ENCODE assay signal across 9 cellular contexts in genomic region chr6:18269253-18269652, GRCh38. TPM values are rescaled to one million over a fixed set of nuclear protein-coding genes. Genes with fewer than 3 reads are reported as not detected.
DNase-seq lines count a peak whose midpoint lies in the region; ATAC-seq, FAIRE-seq and TF ChIP-seq lines count a peak whose summit lies in the region.
"Had no signal": no experiment of that assay in that cellular context is flagged by ENCODE, and none has a peak within 500 bp of the region (broad histone marks: within the 10 kb centered on the region; RNA-seq: fewer than 3 reads in every experiment).

No MANE protein-coding gene starts in this region.

- TF ChIP-seq CTCF in GM12865 (IDR thresholded peaks at IDR 0.05; ENCODE audit: insufficient read depth, low read depth, low read length, missing control alignments) (no peak), keratinocyte (optimal IDR thresholded peaks at IDR 0.05 in 1 of 3, IDR thresholded peaks at IDR 0.05 in 1 of 3, conservative IDR thresholded peaks at IDR 0.05 in 1 of 3; ENCODE audit: extremely low read depth in 1 of 3, insufficient read depth in 2 of 3, low read length in 3 of 3) (no peak)

- peaks cover 2% of the 10 kb centered on the region for H3K9me3 ChIP-seq in keratinocyte (ENCODE audit: control insufficient read depth, low read depth, low read length)
- H3K9me3 ChIP-seq in effector memory CD4-positive, alpha-beta T cell (ENCODE audit: control insufficient read depth, low read length) = no peaks in the 10 kb centered on the region

- ATAC-seq in HG02981 (IDR thresholded peaks at IDR 0.05; ENCODE audit: unreplicated experiment) (peak; percentile 42), GM19452 (IDR thresholded peaks at IDR 0.05; ENCODE audit: unreplicated experiment) (no peak)

- H2AFZ ChIP-seq in keratinocyte (ENCODE audit: control insufficient read depth, low read length) = no peak overlapping the region

- DNase-seq in GM12865 (ENCODE audit: low read depth) = peak; percentile 24
- peak; percentile 86 for DNase-seq in OCI-M1 (lab: John Stamatoyannopoulos, UW)
- DNase-seq in keratinocyte (ENCODE audit: low read depth, low spot score) = peak; percentile 28
- DNase-seq in activated CD4-positive, alpha-beta T cell treated with anti-CD3 and anti-CD28 coated beads, Interleukin-2, amount 50 U/mL, for 4 hours = no peak
- DNase-seq in NCI-H2081 treated with DMSO at 0.1 percent for 48 hours (lab: John Stamatoyannopoulos, UW) = no peak
- no peak for DNase-seq in effector memory CD4-positive, alpha-beta T cell
- DNase-seq: activated CD4-positive, alpha-beta T cell treated with anti-CD3 and anti-CD28 coated beads, Interleukin-2, amount 50 U/mL, for 48 hours had no signal

- no peak overlapping the region for H3K4me3 ChIP-seq in GM12865 (ENCODE audit: low read depth, low read length)
- no peak overlapping the region for H3K4me3 ChIP-seq in keratinocyte (ENCODE audit: control insufficient read depth in 2 of 3, extremely low read depth in 1 of 3, insufficient read depth in 2 of 3, low read depth in 1 of 3, low read length in 3 of 3)
- H3K4me3 ChIP-seq in effector memory CD4-positive, alpha-beta T cell (ENCODE audit: insufficient read depth, low read depth, low read length, poor library complexity, severe bottlenecking) = no peak overlapping the region

- no peak overlapping the region for H3K27ac ChIP-seq in keratinocyte (ENCODE audit: control insufficient read depth, insufficient read depth, low read length)
- H3K27ac ChIP-seq in effector memory CD4-positive, alpha-beta T cell (ENCODE audit: insufficient read depth, low read length, poor library complexity, severe bottlenecking) = no peak overlapping the region

- no peaks in the 10 kb centered on the region for H3K27me3 ChIP-seq in keratinocyte (ENCODE audit: control insufficient read depth, extremely low read depth, insufficient read depth, low read length)
- no peaks in the 10 kb centered on the region for H3K27me3 ChIP-seq in effector memory CD4-positive, alpha-beta T cell (replicated peaks; ENCODE audit: control insufficient read depth, insufficient read depth, low read length, poor library complexity, severe bottlenecking)

- no peaks in the 10 kb centered on the region for H3K79me2 ChIP-seq in keratinocyte (ENCODE audit: control insufficient read depth, insufficient read depth, low read length)

- no peak overlapping the region for H3K9ac ChIP-seq in keratinocyte (ENCODE audit: control insufficient read depth, extremely low read depth, insufficient read depth, low read length)

- dilution Hi-C loops in keratinocyte (cut with MboI; ENCODE audit: extremely low pct_ligation_motif_present, low sequenced_read_pairs) = no loop called here

- H3K4me2 ChIP-seq in keratinocyte (ENCODE audit: control insufficient read depth, extremely low read depth, insufficient read depth, low read depth, low read length) = peak overlapping the region; percentile 33

- peaks cover 12% of the 10 kb centered on the region for H3K4me1 ChIP-seq in keratinocyte (ENCODE audit: control insufficient read depth, extremely low read depth, insufficient read depth, low read length)
- peaks cover 10% of the 10 kb centered on the region for H3K4me1 ChIP-seq in effector memory CD4-positive, alpha-beta T cell (ENCODE audit: control insufficient read depth, insufficient read depth, low read length, poor library complexity, severe bottlenecking)

- peak; percentile 55 for FAIRE-seq in keratinocyte (lab: Jason Lieb, UNC)

- H3K36me3 ChIP-seq in keratinocyte (ENCODE audit: control insufficient read depth in 2 of 2, extremely low read depth in 1 of 2, insufficient read depth in 2 of 2, low read length in 2 of 2) = no peaks in the 10 kb centered on the region
- no peaks in the 10 kb centered on the region for H3K36me3 ChIP-seq in effector memory CD4-positive, alpha-beta T cell (ENCODE audit: control insufficient read depth, insufficient read depth, low read length)

- no peaks in the 10 kb centered on the region for H3K9me1 ChIP-seq in keratinocyte (ENCODE audit: control insufficient read depth, extremely low read depth, insufficient read depth, low read length)

- H4K20me1 ChIP-seq in keratinocyte (ENCODE audit: control insufficient read depth, extremely low read depth, insufficient read depth, low read length) = no peaks in the 10 kb centered on the region

RNA-seq across cellular contexts. Expression of gene DEK, which starts 4.9 kb away (rescaled TPM):
- polyA plus RNA-seq in keratinocyte = 9.3 to 45.0 TPM (median 31.3 TPM) in 3 replicates
- 34.8 TPM for polyA plus RNA-seq in keratinocyte (2011; ENCODE audit: low read depth)
- polyA plus RNA-seq in keratinocyte (2011; cell fraction: cytosol; rRNA removed) = 14.5 and 21.5 TPM in 2 replicates
- 5.7 and 10.1 TPM in 2 replicates for polyA plus RNA-seq in keratinocyte (2011; cell fraction: nucleus; rRNA removed)
- polyA plus RNA-seq in keratinocyte (2012; ENCODE audit: low replicate concordance) = 25.1 and 60.2 TPM in 2 replicates
- 1.6 to 10.9 TPM (median 1.7 TPM) in 3 replicates for polyA minus RNA-seq in keratinocyte
- 17.8 TPM for polyA minus RNA-seq in keratinocyte (2011; cell fraction: cytosol; rRNA and poly(A)+ RNA removed)
- 4.0 and 6.0 TPM in 2 replicates for polyA minus RNA-seq in keratinocyte (2011; cell fraction: nucleus; rRNA and poly(A)+ RNA removed)

Comparison
In these comparisons a context has a peak if more than half of its experiments do, and no peak if none do; other contexts are left out.
1. DNase-seq: peak in GM12865 (single experiment), OCI-M1 (single experiment) and keratinocyte (single experiment); none in activated CD4-positive, alpha-beta T cell treated with anti-CD3 and anti-CD28 coated beads, Interleukin-2, amount 50 U/mL, for 4 hours (0 of 2), NCI-H2081 treated with DMSO at 0.1 percent for 48 hours (single experiment) and effector memory CD4-positive, alpha-beta T cell (0 of 3).